24 cellular contexts compared by ENCODE assay signal in the genomic region with DNA sequence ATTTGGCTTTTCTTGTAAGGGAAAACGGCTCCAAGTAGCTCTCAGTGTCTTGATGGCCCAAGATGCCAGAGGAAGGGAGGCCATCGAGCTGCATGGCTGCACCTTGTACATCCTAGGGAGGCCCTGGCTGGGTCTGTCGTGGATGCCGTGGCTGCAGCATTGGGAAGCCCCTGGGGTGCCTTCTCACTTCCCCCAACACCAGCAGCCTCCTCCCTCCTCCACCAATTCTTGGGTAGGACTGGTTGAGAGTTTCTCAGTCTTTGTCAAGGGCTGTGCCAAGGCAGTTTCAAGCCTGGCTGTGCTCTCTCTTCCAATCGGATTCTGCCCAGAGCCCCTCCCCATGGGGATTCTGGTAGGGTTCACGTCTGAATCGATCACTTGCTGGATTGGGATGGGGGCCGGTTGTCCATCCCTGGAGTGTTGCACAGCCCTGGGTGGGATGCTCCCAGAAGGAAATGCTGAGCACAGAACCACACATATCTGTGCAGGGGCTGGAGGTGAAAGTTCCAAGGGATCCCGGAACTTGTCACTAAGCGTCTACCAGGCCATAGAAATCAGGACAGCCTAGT. TPM values are rescaled to one million over a fixed set of nuclear protein-coding genes. Genes with fewer than 3 reads are reported as not detected.
DNase-seq lines count a peak whose midpoint lies in the region; ATAC-seq, FAIRE-seq and TF ChIP-seq lines count a peak whose summit lies in the region.
"Had no signal": no experiment of that assay in that cellular context is flagged by ENCODE, and none has a peak within 500 bp of the region (broad histone marks: within the 10 kb centered on the region; RNA-seq: fewer than 3 reads in every experiment).

No MANE protein-coding gene starts in this region.

- H2BK5ac ChIP-seq in IMR-90 (ENCODE audit: low read depth, low read length, poor library complexity, severe bottlenecking) = peak overlapping the region; percentile 18

- H3K18ac ChIP-seq in IMR-90 (ENCODE audit: low read depth, low read length) = 0 out of 2 replicates have a peak overlapping the region, but pooled peaks have one; percentile 3

- no peak overlapping the region for H3K4me2 ChIP-seq in IMR-90 (ENCODE audit: low read depth, low read length)
- peak overlapping the region; percentile 41 for H3K4me2 ChIP-seq in astrocyte (ENCODE audit: low read length)
- H3K4me2 ChIP-seq in SK-N-SH = no peak overlapping the region

- in situ Hi-C loops in IMR-90 (cut with MboI; ENCODE audit: low sequenced_read_pairs) = loop anchor here (10.0 kb wide), 1 partner anchor 296 kb away; no protein-coding TSS in a partner anchor

- no peak overlapping the region for H3K9ac ChIP-seq in IMR-90 (ENCODE audit: low read depth, low read length)
- no peak overlapping the region for H3K9ac ChIP-seq in astrocyte (ENCODE audit: low read length)
- H3K9ac ChIP-seq in mucosa of rectum (ENCODE audit: low read depth in 1 of 2, low read length in 2 of 2) = peak overlapping the region; percentile 53 to 61
- no peak overlapping the region for H3K9ac ChIP-seq in SK-N-SH

- H3K9me3 ChIP-seq in IMR-90 (ENCODE audit: control insufficient read depth, insufficient read depth, low read length) = no peaks in the 10 kb centered on the region
- H3K9me3 ChIP-seq in astrocyte (ENCODE audit: insufficient read depth, low read depth, low read length) = no peaks in the 10 kb centered on the region
- no peaks in the 10 kb centered on the region for H3K9me3 ChIP-seq in mucosa of rectum (ENCODE audit: control insufficient read depth in 2 of 2, low read length in 2 of 2)
- H3K9me3 ChIP-seq in thymus (ENCODE audit: control insufficient read depth) = no peaks in the 10 kb centered on the region
- no peaks in the 10 kb centered on the region for H3K9me3 ChIP-seq in SK-N-SH
- H3K9me3 ChIP-seq: gastroesophageal sphincter, MG63, upper lobe of left lung had no signal

- H3F3A ChIP-seq in SK-N-SH (replicated peaks; ENCODE audit: insufficient read depth) = peaks cover 6% of the 10 kb centered on the region

- no peak for FAIRE-seq in astrocyte (lab: Jason Lieb, UNC)

- no TSS peak for BruUV-seq in IMR-90 (replicated peaks; lab: Mats Ljungman, UMichigan)

- H3K4me3 Mint-ChIP-seq in astrocyte (ENCODE audit: unreplicated experiment) = no peak overlapping the region
- H3K4me3 Mint-ChIP-seq: neural crest cell had no signal

- H3K36me3 ChIP-seq in IMR-90 (ENCODE audit: control insufficient read depth, insufficient read depth, low read length) (no peaks in the 10 kb centered on the region), astrocyte (ENCODE audit: insufficient read depth, low read length) (no peaks in the 10 kb centered on the region), mucosa of rectum (ENCODE audit: control insufficient read depth in 2 of 2, insufficient read depth in 2 of 2, low read length in 2 of 2) (no peaks in the 10 kb centered on the region), thymus (ENCODE audit: control insufficient read depth, insufficient read depth) (no peaks in the 10 kb centered on the region), SK-N-SH (replicated peaks in 1 of 2; ENCODE audit: control insufficient read depth in 1 of 2, insufficient read depth in 2 of 2, low read length in 1 of 2) (no peaks in the 10 kb centered on the region)
- H3K36me3 ChIP-seq: gastroesophageal sphincter, MG63, upper lobe of left lung had no signal

- H2AK5ac ChIP-seq in IMR-90 (ENCODE audit: low read depth, low read length) = no peak overlapping the region; the same call in 1 of the 2 replicates

- intact Hi-C loops in IMR-90 (cut with micrococcal nuclease) = no loop called here

- H3K4me1 Mint-ChIP-seq in astrocyte (ENCODE audit: low read depth, unreplicated experiment) = peaks cover 44% of the 10 kb centered on the region

- H2BK15ac ChIP-seq in IMR-90 (ENCODE audit: low read depth, low read length) = peak overlapping the region; percentile 70; the same call in 2 of the 3 replicates

- TF ChIP-seq CTCF in IMR-90 (conservative IDR thresholded peaks at IDR 0.05; ENCODE audit: low read depth, low read length) = no peak
- no peak for TF ChIP-seq CTCF in astrocyte (IDR thresholded peaks at IDR 0.05; ENCODE audit: insufficient read depth, low read depth, low read length)
- no peak for TF ChIP-seq CTCF in SK-N-SH (IDR thresholded peaks at IDR 0.05)

- no peak overlapping the region for H2BK20ac ChIP-seq in IMR-90 (ENCODE audit: low read depth, low read length)

- no peaks in the 10 kb centered on the region for H3K9me3 Mint-ChIP-seq in astrocyte (ENCODE audit: unreplicated experiment)
- H3K9me3 Mint-ChIP-seq: neural crest cell, T-cell had no signal

- no peaks in the 10 kb centered on the region for H3K79me2 ChIP-seq in astrocyte (ENCODE audit: insufficient read depth, low read length)
- H3K79me2 ChIP-seq in SK-N-SH (ENCODE audit: insufficient read depth) = no peaks in the 10 kb centered on the region

- no peaks in the 10 kb centered on the region for H3K9me2 ChIP-seq in SK-N-SH

- H3K27me3 Mint-ChIP-seq in astrocyte (ENCODE audit: low read depth, unreplicated experiment) = no peaks in the 10 kb centered on the region

- no peak for TF ChIP-seq POLR2A in IMR-90 (IDR thresholded peaks at IDR 0.05; ENCODE audit: low read depth, low read length)

- ATAC-seq in IMR-90 (ENCODE audit: low read depth) = no peak

- dilution Hi-C loops in IMR-90 (cut with HindIII; ENCODE audit: low sequenced_read_pairs, unreplicated experiment) = no loop called here

- H3K4me3 ChIP-seq in IMR-90 (ENCODE audit: insufficient read depth, low read depth, low read length) (no peak overlapping the region), astrocyte (ENCODE audit: insufficient read depth, low read depth, low read length) (no peak overlapping the region), mucosa of rectum (ENCODE audit: low read length in 2 of 2) (peak overlapping the region in 1 of 2 donors; percentile 32), thymus (ENCODE audit: low read length) (no peak overlapping the region), SK-N-SH (ENCODE audit: low read depth in 2 of 2, low read length in 1 of 2) (no peak overlapping the region)
- H3K4me3 ChIP-seq: gastroesophageal sphincter, MG63, upper lobe of left lung had no signal

- H3K9me1 ChIP-seq in IMR-90 (ENCODE audit: insufficient read depth, low read length) = peaks cover 31% of the 10 kb centered on the region

- peak overlapping the region; percentile 13 for H2AFZ ChIP-seq in IMR-90 (replicated peaks; ENCODE audit: low read length, poor library complexity)
- no peak overlapping the region for H2AFZ ChIP-seq in astrocyte (ENCODE audit: low read depth, low read length)
- no peak overlapping the region for H2AFZ ChIP-seq in SK-N-SH (ENCODE audit: low read depth)

- no peak overlapping the region for H3K14ac ChIP-seq in IMR-90 (replicated peaks; ENCODE audit: low read depth, low read length)

- H3K27ac Mint-ChIP-seq in astrocyte (ENCODE audit: unreplicated experiment) = no peak overlapping the region
- H3K27ac Mint-ChIP-seq: T-cell had no signal

- CTCF ChIA-PET in IMR-90 (lab: Yijun Ruan, JAX) = interaction anchor here (0.8 to 1.0 kb wide), 2 partner anchors 12 to 212 kb away, joined by 3 to 5 read pairs; no protein-coding TSS in a partner anchor
- CTCF ChIA-PET in SK-N-SH (lab: Yijun Ruan, JAX) = interaction anchor here (0.9 to 3.7 kb wide), 5 partner anchors 12 to 295 kb away, joined by 3 to 20 read pairs (median 9); no protein-coding TSS in a partner anchor

- no peak overlapping the region for H3K4ac ChIP-seq in IMR-90 (ENCODE audit: low read depth, low read length)

- H4K8ac ChIP-seq in IMR-90 (ENCODE audit: low read depth in 2 of 2, low read length in 2 of 2) = no peak overlapping the region; a peak in 1 of 4 replicates

- H4K20me1 ChIP-seq in IMR-90 (ENCODE audit: insufficient read depth, low read length) (no peaks in the 10 kb centered on the region; the same call in 1 of the 2 replicates), astrocyte (ENCODE audit: insufficient read depth, low read length) (no peaks in the 10 kb centered on the region), SK-N-SH (ENCODE audit: insufficient read depth) (no peaks in the 10 kb centered on the region)

- no peak for TF ChIP-seq EP300 in SK-N-SH (IDR thresholded peaks at IDR 0.05; ENCODE audit: borderline replicate concordance in 1 of 2, low read depth in 1 of 2, low read length in 1 of 2)

- DNase-seq in IMR-90 = no peak
- DNase-seq in astrocyte (ENCODE audit: low read depth) = no peak
- DNase-seq in NCI-H128 (lab: John Stamatoyannopoulos, UW; ENCODE audit: unreplicated experiment) = no peak
- no peak for DNase-seq in SK-N-SH
- DNase-seq in NCI-H446 (lab: John Stamatoyannopoulos, UW) = no peak
- DNase-seq: activated CD4-positive, alpha-beta T cell treated with anti-CD3 and anti-CD28 coated beads, Interleukin-2, amount 50 U/mL, for 1 hour; activated naive CD4-positive, alpha-beta T cell; amygdala; central memory CD4-positive, alpha-beta T cell; COR-L47; effector CD4-positive, alpha-beta T cell; mesendoderm; NCI-H1436 treated with DMSO at 0.1 percent for 48 hours; NCI-H2171; NCI-H69; stimulated activated naive CD4-positive, alpha-beta T cell treated with Interleukin-2 at 50 U/mL for 16 hours; T-cell had no signal

- WGBS in IMR-90 (ENCODE audit: extremely low coverage in 2 of 2, insufficient read length in 1 of 2), 2 experiments = 76% methylated on average over 3 of the region's 10 CpGs; no CpG with 5 or more reads in 1 of the 2 experiments
- 85% methylated on average over 10 of the region's 10 CpGs for WGBS in thymus
- WGBS in SK-N-SH (ENCODE audit: low lambda C conversion rate) = 86% methylated on average over 9 of the region's 10 CpGs

- no peak overlapping the region for H3K23ac ChIP-seq in IMR-90 (ENCODE audit: low read depth, low read length)

- peaks cover 4% of the 10 kb centered on the region for H3K36me3 Mint-ChIP-seq in astrocyte (ENCODE audit: low read depth, unreplicated experiment)
- H3K36me3 Mint-ChIP-seq: T-cell had no signal

- TF ChIP-seq RAD21 in IMR-90 (IDR thresholded peaks at IDR 0.05; ENCODE audit: low read length) (no peak), SK-N-SH (IDR thresholded peaks at IDR 0.05; ENCODE audit: low read length) (no peak)

- H4K5ac ChIP-seq in IMR-90 (ENCODE audit: low read depth, low read length) = no peak overlapping the region

- H4K91ac ChIP-seq in IMR-90 (ENCODE audit: insufficient read depth, low read depth, low read length) = peak overlapping the region; percentile 29; the same call in 1 of the 2 replicates

- POLR2A ChIA-PET in IMR-90 (lab: Charles Lee; ENCODE audit: unreplicated experiment) (no interaction called here), SK-N-SH (lab: Yijun Ruan, JAX) (no interaction called here)

- no peaks in the 10 kb centered on the region for H3K27me3 ChIP-seq in IMR-90 (ENCODE audit: control insufficient read depth, insufficient read depth, low read length)
- H3K27me3 ChIP-seq in astrocyte (ENCODE audit: insufficient read depth, low read length) = no peaks in the 10 kb centered on the region
- H3K27me3 ChIP-seq in mucosa of rectum (ENCODE audit: control insufficient read depth in 2 of 2, insufficient read depth in 2 of 2, low read length in 2 of 2) = no peaks in the 10 kb centered on the region
- H3K27me3 ChIP-seq in thymus (ENCODE audit: control insufficient read depth, insufficient read depth) = no peaks in the 10 kb centered on the region
- H3K27me3 ChIP-seq in SK-N-SH (ENCODE audit: insufficient read depth) = no peaks in the 10 kb centered on the region
- H3K27me3 ChIP-seq: MG63, upper lobe of left lung had no signal

- H2AK9ac ChIP-seq in IMR-90 (replicated peaks; ENCODE audit: low read depth, low read length, poor library complexity) = peak overlapping the region; percentile 0

- no peak overlapping the region for H3K27ac ChIP-seq in IMR-90 (ENCODE audit: insufficient read depth, low read length)
- no peak overlapping the region for H3K27ac ChIP-seq in astrocyte (ENCODE audit: low read depth, low read length)
- H3K27ac ChIP-seq in mucosa of rectum (ENCODE audit: low read depth in 2 of 2, low read length in 2 of 2) = peak overlapping the region; percentile 93 to 97
- peak overlapping the region; percentile 58 for H3K27ac ChIP-seq in thymus (ENCODE audit: low read depth)
- no peak overlapping the region for H3K27ac ChIP-seq in SK-N-SH (ENCODE audit: low read depth in 2 of 2, low read length in 1 of 2)
- H3K27ac ChIP-seq: upper lobe of left lung, VCaP had no signal

- H3K79me1 ChIP-seq in IMR-90 (ENCODE audit: low read depth in 1 of 2, low read length in 2 of 2) = peaks cover 0 to 10% of the 10 kb centered on the region in 2 experiments; a peak in 2 of 4 replicates

- H2BK120ac ChIP-seq in IMR-90 (ENCODE audit: low read depth, low read length) = peak overlapping the region; percentile 28

- H3K56ac ChIP-seq in IMR-90 (ENCODE audit: extremely low read depth, insufficient read depth, low read length) = no peak overlapping the region

- H3K4me1 ChIP-seq in IMR-90 (ENCODE audit: control insufficient read depth, insufficient read depth, low read length) (peaks cover 46% of the 10 kb centered on the region), astrocyte (ENCODE audit: insufficient read depth, low read length) (peaks cover 52% of the 10 kb centered on the region), mucosa of rectum (ENCODE audit: control insufficient read depth in 2 of 2, insufficient read depth in 2 of 2, low read length in 2 of 2) (peaks cover 38 to 47% of the 10 kb centered on the region in 2 donors), thymus (ENCODE audit: control insufficient read depth, insufficient read depth, low read length) (peaks cover 47% of the 10 kb centered on the region), SK-N-SH (ENCODE audit: control insufficient read depth in 1 of 2, insufficient read depth in 2 of 2, low read depth in 1 of 2, low read length in 1 of 2) (peaks cover 5 to 27% of the 10 kb centered on the region in 2 experiments; a peak in 3 of 4 replicates)

RNA-seq across cellular contexts. Expression of a gene that starts 14.0 kb away (rescaled TPM):
- total RNA-seq in IMR-90 (2012; rRNA removed) (15.0 and 16.7 TPM in 2 replicates), astrocyte (53.5 and 56.7 TPM in 2 replicates)
- polyA plus RNA-seq in IMR-90 (2012; rRNA removed) (17.6 and 19.8 TPM in 2 replicates), thymus (12.9 TPM), SK-N-SH (2012; rRNA removed) (8.4 and 9.2 TPM in 2 replicates)
- 22.0 and 35.7 TPM in 2 replicates for polyA plus RNA-seq in IMR-90 (2012; cell fraction: cytosol; rRNA removed)
- 16.5 and 24.0 TPM in 2 replicates for polyA plus RNA-seq in IMR-90 (2012; cell fraction: nucleus; rRNA removed; ENCODE audit: low replicate concordance)
- 4.4 and 5.8 TPM in 2 replicates for polyA plus RNA-seq in SK-N-SH (2012; cell fraction: cytosol; rRNA removed)
- polyA plus RNA-seq in SK-N-SH (2012; cell fraction: nucleus; rRNA removed) = 5.4 and 7.6 TPM in 2 replicates

RNA-seq across cellular contexts. Expression of a gene that starts 44.1 kb away (rescaled TPM):
- total RNA-seq in IMR-90 (2012; rRNA removed) (8.3 and 9.3 TPM in 2 replicates), astrocyte (13.9 and 18.9 TPM in 2 replicates)
- polyA plus RNA-seq in IMR-90 (2012; rRNA removed) (22.1 and 22.7 TPM in 2 replicates), thymus (18.6 TPM), SK-N-SH (2012; rRNA removed) (16.2 and 19.1 TPM in 2 replicates)
- 11.9 and 21.1 TPM in 2 replicates for polyA plus RNA-seq in IMR-90 (2012; cell fraction: cytosol; rRNA removed)
- 23.3 and 30.1 TPM in 2 replicates for polyA plus RNA-seq in IMR-90 (2012; cell fraction: nucleus; rRNA removed; ENCODE audit: low replicate concordance)
- polyA plus RNA-seq in SK-N-SH (2012; cell fraction: cytosol; rRNA removed) = 10.0 and 13.9 TPM in 2 replicates
- polyA plus RNA-seq in SK-N-SH (2012; cell fraction: nucleus; rRNA removed) = 23.2 and 26.0 TPM in 2 replicates

Comparison
In these comparisons a context has a peak if more than half of its experiments do, and no peak if none do; other contexts are left out.
1. H3K27ac ChIP-seq: peak in mucosa of rectum (2 of 2) and thymus (single experiment); none in IMR-90 (single experiment), astrocyte (single experiment) and SK-N-SH (0 of 2).
2. H3K9ac ChIP-seq: peak in mucosa of rectum (2 of 2); none in IMR-90 (single experiment), astrocyte (single experiment) and SK-N-SH (single experiment).